ENCODE assay signal across 36 cellular contexts in genomic region chr7:124086843-124087242, GRCh38. TPM values are rescaled to one million over a fixed set of nuclear protein-coding genes. Genes with fewer than 3 reads are reported as not detected.
"Had no signal": no experiment of that assay in that cellular context is flagged by ENCODE, and none has a peak within 500 bp of the region (broad histone marks: within the 10 kb centered on the region; RNA-seq: fewer than 3 reads in every experiment).

No MANE protein-coding gene starts in this region.

- H3K27ac ChIP-seq: ascending aorta, cardiac muscle cell, PC-9, RWPE1, WERI-Rb-1 had no signal

- FAIRE-seq: RCC 7860 had no signal

- H3K4me2 ChIP-seq: PC-9 had no signal

- H3K9me3 ChIP-seq: ascending aorta had no signal

- H3K36me3 ChIP-seq: ascending aorta, cardiac muscle cell, WERI-Rb-1 had no signal

- DNase-seq: activated CD4-positive, alpha-beta T cell treated with anti-CD3 and anti-CD28 coated beads, Interleukin-2, amount 10 ng/mL, durations not matched to agents 24 days and 14 days; activated CD4-positive, alpha-beta T cell treated with anti-CD3 and anti-CD28 coated beads, Interleukin-2, amount 50 U/mL, for 4 hours; activated CD8-positive, alpha-beta T cell treated with anti-CD3 and anti-CD28 coated beads for 36 hours; activated effector memory CD4-positive, alpha-beta T cell treated with anti-CD3 and anti-CD28 coated beads, Interleukin-2, amount 50 U/mL, for 16 hours; activated naive CD4-positive, alpha-beta T cell; activated naive CD4-positive, alpha-beta T cell treated with anti-CD3 and anti-CD28 coated beads, Interleukin-2, amount 50 U/mL, for 16 hours; activated naive CD8-positive, alpha-beta T cell treated with anti-CD3 and anti-CD28 coated beads for 36 hours; activated T-cell treated with anti-CD3 and anti-CD28 coated beads, Interleukin-2, amount 50 U/mL, for 1 hour; activated T-cell treated with anti-CD3 and anti-CD28 coated beads, Interleukin-2, amount 50 U/mL, for 72 hours; amygdala; Karpas-422; KBM-7; NCI-H1105; NCI-H1436; NCI-H1694; NCI-H1930; NCI-H2081 treated with DMSO at 0.1 percent for 48 hours; NCI-H510A; NCI-H526; NCI-H748 treated with DMSO at 0.1 percent for 48 hours; NK-92 treated with Interleukin-12 subunit alpha and Interleukin-12 subunit beta, amount 100 ng/mL, for 24 hours; PC-9; SW 1271; T-helper 1 cell; T-helper 2 cell; T-helper 9 cell had no signal

- H3K4me1 ChIP-seq: ascending aorta had no signal

- H3K27me3 ChIP-seq: ascending aorta, cardiac muscle cell had no signal

- H3K4me3 ChIP-seq: ascending aorta, cardiac muscle cell, PC-9 had no signal

- ATAC-seq: activated CD8-positive, alpha-beta T cell treated with anti-CD3 and anti-CD28 coated beads for 36 hours; activated T-helper 17 cell treated with anti-CD3 and anti-CD28 coated beads, Interleukin-2, amount 50 U/mL, for 72 hours; Right ventricle myocardium inferior had no signal

- H2AFZ ChIP-seq: PC-9 had no signal

RNA-seq across cellular contexts. Expression of gene TMEM229A, which starts 54.0 kb away (rescaled TPM):
- total RNA-seq: activated CD4-positive, alpha-beta T cell treated with anti-CD3 and anti-CD28 coated beads, Interleukin-2, amount 10 ng/mL, durations not matched to agents 24 days and 14 days; activated CD8-positive, alpha-beta memory T cell treated with anti-CD3 and anti-CD28 coated beads for 36 hours; activated CD8-positive, alpha-beta T cell treated with anti-CD3 and anti-CD28 coated beads for 36 hours; activated naive CD8-positive, alpha-beta T cell treated with anti-CD3 and anti-CD28 coated beads for 36 hours; activated T-cell treated with anti-CD3 and anti-CD28 coated beads, Interleukin-2, amount 50 U/mL, for 72 hours; activated T-helper 17 cell treated with anti-CD3 and anti-CD28 coated beads, Interleukin-2, amount 50 U/mL, for 72 hours; ascending aorta; MCF 10A; OCI-LY7; PC-9; Right ventricle myocardium inferior had no signal
